In genomic region chr14:92513204-92513965, GRCh38 we compare ENCODE assay signal across 8 cellular contexts. TPM values are rescaled to one million over a fixed set of nuclear protein-coding genes. Genes with fewer than 3 reads are reported as not detected.
DNase-seq lines count a peak whose midpoint lies in the region; FAIRE-seq and TF ChIP-seq lines count a peak whose summit lies in the region.

Gene RIN3 (plus strand): TSS chr14:92513781. CDS start chr14:92513933, 152 bp downstream.

- DNase-seq in GM12891 (ENCODE audit: insufficient read length, low spot score) (peak; percentile 64), NCI-H748 treated with DMSO at 0.1 percent for 48 hours (lab: John Stamatoyannopoulos, UW) (peak; percentile 7), germinal center (ENCODE audit: low spot score) (peak; percentile 38), neuronal stem cell (ENCODE audit: low spot score) (peak; percentile 31), SHP77 (lab: John Stamatoyannopoulos, UW) (no peak), NCI-H2029 treated with DMSO at 0.1 percent for 48 hours (lab: John Stamatoyannopoulos, UW) (no peak)
- DNase-seq in activated effector memory CD4-positive, alpha-beta T cell treated with anti-CD3 and anti-CD28 coated beads, Interleukin-2, amount 50 U/mL, for 16 hours, result peak; percentile 72

- H3K9me3 ChIP-seq in HEK293 (ENCODE audit: control insufficient read depth, insufficient read depth, low read depth, low read length) (no peaks in the 10 kb centered on the region), neuronal stem cell (replicated peaks in 1 of 2; ENCODE audit: control insufficient read depth in 2 of 2, insufficient read depth in 1 of 2, low read depth in 1 of 2, low read length in 2 of 2) (no peaks in the 10 kb centered on the region)

- TF ChIP-seq POLR2A in GM12891 (IDR thresholded peaks at IDR 0.05; ENCODE audit: low read depth, low read length), result no peak

- no peaks in the 10 kb centered on the region for H3K36me3 ChIP-seq in HEK293 (ENCODE audit: control insufficient read depth in 2 of 2, insufficient read depth in 1 of 2, low read length in 2 of 2)
- H3K36me3 ChIP-seq in neuronal stem cell (replicated peaks in 1 of 2; ENCODE audit: control insufficient read depth in 2 of 2, insufficient read depth in 2 of 2, low read length in 2 of 2), result no peaks in the 10 kb centered on the region

- H3K9ac ChIP-seq in neuronal stem cell (ENCODE audit: low read depth, low read length, poor library complexity), result peak within 1 kb of the TSS; percentile 76

- H2AFZ ChIP-seq in neuronal stem cell (ENCODE audit: low read length), result peak within 1 kb of the TSS; percentile 98

- H3K23ac ChIP-seq in neuronal stem cell (ENCODE audit: low read depth, low read length, poor library complexity), result peak within 1 kb of the TSS; percentile 51

- peak within 1 kb of the TSS; percentile 68 for H3K4ac ChIP-seq in neuronal stem cell (ENCODE audit: low read length)

- peak within 1 kb of the TSS; percentile 53; the same call in 1 of the 2 replicates for H3K27ac ChIP-seq in HEK293 (ENCODE audit: extremely low read depth, low read depth, low read length)
- no peak within 1 kb of the TSS for H3K27ac ChIP-seq in neuronal stem cell (replicated peaks; ENCODE audit: low read length)

- CTCF ChIA-PET in HEK293 (lab: Yijun Ruan, JAX), result no interaction called here

- H3K4me3 ChIP-seq in HEK293 (ENCODE audit: low read depth, low read length) (peak within 1 kb of the TSS; percentile 60), neuronal stem cell (ENCODE audit: low read length in 2 of 2) (peak within 1 kb of the TSS; percentile 54 to 80)

- H3K79me1 ChIP-seq in neuronal stem cell (ENCODE audit: low read depth, low read length), result no peaks in the 10 kb centered on the region

- H3K18ac ChIP-seq in neuronal stem cell (ENCODE audit: low read length), result peak within 1 kb of the TSS; percentile 88

- no peak within 1 kb of the TSS for H2BK5ac ChIP-seq in neuronal stem cell (ENCODE audit: low read length)

- no peak within 1 kb of the TSS for H4K91ac ChIP-seq in neuronal stem cell (ENCODE audit: low read depth, low read length, poor library complexity)

- H3K4me2 ChIP-seq in neuronal stem cell (ENCODE audit: insufficient read depth, low read length, poor library complexity, severe bottlenecking), result peak within 1 kb of the TSS; percentile 90

- TF ChIP-seq CTCF in HEK293 (tag by site-specific recombination; IDR thresholded peaks at IDR 0.05), result no peak

- H2BK15ac ChIP-seq in neuronal stem cell (ENCODE audit: low read length), result no peak within 1 kb of the TSS

- POLR2A ChIA-PET in HEK293 (lab: Yijun Ruan, JAX), result no interaction called here

- no peak for FAIRE-seq in GM12891 (lab: Jason Lieb, UNC)

- no peak within 1 kb of the TSS for H4K8ac ChIP-seq in neuronal stem cell (ENCODE audit: low read depth, low read length)

- H2BK120ac ChIP-seq in neuronal stem cell (ENCODE audit: low read depth, low read length), result peak within 1 kb of the TSS; percentile 82

- H3K4me1 ChIP-seq in HEK293 (ENCODE audit: control insufficient read depth, insufficient read depth, low read length) (peaks cover 5% of the 10 kb centered on the region), neuronal stem cell (ENCODE audit: control insufficient read depth in 2 of 2, insufficient read depth in 1 of 2, low read depth in 1 of 2, low read length in 2 of 2) (peaks cover 1 to 3% of the 10 kb centered on the region in 2 donors)

- WGBS in neuronal stem cell (ENCODE audit: extremely low coverage in 2 of 2, insufficient read length in 2 of 2, insufficient replicate concordance in 1 of 2), 2 donors, result no CpG with 5 or more reads among the region's 79 CpGs

- peak within 1 kb of the TSS; percentile 73 for H3K14ac ChIP-seq in neuronal stem cell (ENCODE audit: low read length)

- H2BK12ac ChIP-seq in neuronal stem cell (ENCODE audit: low read length), result no peak within 1 kb of the TSS

- peaks cover 4 to 32% (median 7%) of the 10 kb centered on the region in 3 experiments for H3K27me3 ChIP-seq in neuronal stem cell (ENCODE audit: control insufficient read depth in 3 of 3, insufficient read depth in 3 of 3, low read depth in 1 of 3, low read length in 3 of 3)

- peak within 1 kb of the TSS; percentile 38 for H2AK5ac ChIP-seq in neuronal stem cell (ENCODE audit: low read depth, low read length)

TF ChIP-seq in GM12891, 5 proteins besides CTCF, POLR2A, EP300 and RAD21:
- TF ChIP-seq PAX5 (IDR thresholded peaks at IDR 0.05; ENCODE audit: insufficient read depth, low read length, severe bottlenecking), result no peak
- TF ChIP-seq TAF1 (IDR thresholded peaks at IDR 0.05; ENCODE audit: low read depth, low read length), result no peak
- TF ChIP-seq POU2F2 (IDR thresholded peaks at IDR 0.05; ENCODE audit: low read depth, low read length), result no peak
- no peak for TF ChIP-seq SPI1 (IDR thresholded peaks at IDR 0.05; ENCODE audit: low read depth, low read length)
- no peak for TF ChIP-seq POLR2AphosphoS5 (IDR thresholded peaks at IDR 0.05; ENCODE audit: low read depth, low read length)
TF ChIP-seq in GM12891: peak in this region for 0.

TF ChIP-seq in HEK293, 187 proteins besides CTCF, POLR2A, EP300 and RAD21 (continues in another document):
- TF ChIP-seq ZNF692 (tag by site-specific recombination; IDR thresholded peaks at IDR 0.05), result no peak
- TF ChIP-seq ZNF580 (tag by site-specific recombination; IDR thresholded peaks at IDR 0.05), result peak; percentile 90
- no peak for TF ChIP-seq ZNF302 (tag by site-specific recombination; IDR thresholded peaks at IDR 0.05; ENCODE audit: low read depth)
- TF ChIP-seq ZNF623 (tag by site-specific recombination; IDR thresholded peaks at IDR 0.05), result no peak
- no peak for TF ChIP-seq ZNF510 (tag by site-specific recombination; IDR thresholded peaks at IDR 0.05; ENCODE audit: insufficient replicate concordance)
- TF ChIP-seq KLF1 (tag by site-specific recombination; IDR thresholded peaks at IDR 0.05), result no peak
- no peak for TF ChIP-seq ZSCAN4 (tag by site-specific recombination; IDR thresholded peaks at IDR 0.05)
- no peak for TF ChIP-seq ZNF624 (tag by site-specific recombination; IDR thresholded peaks at IDR 0.05)
- TF ChIP-seq ZBTB48 (tag by site-specific recombination; IDR thresholded peaks at IDR 0.05), result no peak
- no peak for TF ChIP-seq ZNF555 (tag by site-specific recombination; conservative IDR thresholded peaks at IDR 0.05)
- TF ChIP-seq ZNF398 (tag by site-specific recombination; IDR thresholded peaks at IDR 0.05), result no peak
- no peak for TF ChIP-seq PRDM1 (tag by site-specific recombination; IDR thresholded peaks at IDR 0.05)
- 0 out of 2 replicates have a peak, but pooled peaks have one; percentile 52 for TF ChIP-seq ZNF561 (tag by site-specific recombination; IDR thresholded peaks at IDR 0.05; ENCODE audit: borderline replicate concordance)
- peak; percentile 33; the same call in 1 of the 2 replicates for TF ChIP-seq ZNF449 (tag by site-specific recombination; IDR thresholded peaks at IDR 0.05)
- TF ChIP-seq BCL11A (tag by site-specific recombination; IDR thresholded peaks at IDR 0.05; ENCODE audit: low read depth), result no peak

RNA-seq across cellular contexts. Expression of gene RIN3, which starts in this region (rescaled TPM):
- polyA plus RNA-seq in GM12891 (2012; ENCODE audit: low read depth, missing spikeins), result 7.6 TPM
- 1.3 TPM for polyA plus RNA-seq in neuronal stem cell (2013, experiment 1 of 2)
- polyA plus RNA-seq in neuronal stem cell (2013, experiment 2 of 2), result 1.6 TPM

Comparison
In these comparisons a context has a peak if more than half of its experiments do, and no peak if none do; other contexts are left out.
1. DNase-seq: peak in GM12891 (single experiment), NCI-H748 treated with DMSO at 0.1 percent for 48 hours (single experiment), activated effector memory CD4-positive, alpha-beta T cell treated with anti-CD3 and anti-CD28 coated beads, Interleukin-2, amount 50 U/mL, for 16 hours (single experiment), germinal center (single experiment) and neuronal stem cell (single experiment); none in SHP77 (0 of 2) and NCI-H2029 treated with DMSO at 0.1 percent for 48 hours (single experiment).